Comparison of ENCODE assay signal across 8 cellular contexts in the genomic region with DNA sequence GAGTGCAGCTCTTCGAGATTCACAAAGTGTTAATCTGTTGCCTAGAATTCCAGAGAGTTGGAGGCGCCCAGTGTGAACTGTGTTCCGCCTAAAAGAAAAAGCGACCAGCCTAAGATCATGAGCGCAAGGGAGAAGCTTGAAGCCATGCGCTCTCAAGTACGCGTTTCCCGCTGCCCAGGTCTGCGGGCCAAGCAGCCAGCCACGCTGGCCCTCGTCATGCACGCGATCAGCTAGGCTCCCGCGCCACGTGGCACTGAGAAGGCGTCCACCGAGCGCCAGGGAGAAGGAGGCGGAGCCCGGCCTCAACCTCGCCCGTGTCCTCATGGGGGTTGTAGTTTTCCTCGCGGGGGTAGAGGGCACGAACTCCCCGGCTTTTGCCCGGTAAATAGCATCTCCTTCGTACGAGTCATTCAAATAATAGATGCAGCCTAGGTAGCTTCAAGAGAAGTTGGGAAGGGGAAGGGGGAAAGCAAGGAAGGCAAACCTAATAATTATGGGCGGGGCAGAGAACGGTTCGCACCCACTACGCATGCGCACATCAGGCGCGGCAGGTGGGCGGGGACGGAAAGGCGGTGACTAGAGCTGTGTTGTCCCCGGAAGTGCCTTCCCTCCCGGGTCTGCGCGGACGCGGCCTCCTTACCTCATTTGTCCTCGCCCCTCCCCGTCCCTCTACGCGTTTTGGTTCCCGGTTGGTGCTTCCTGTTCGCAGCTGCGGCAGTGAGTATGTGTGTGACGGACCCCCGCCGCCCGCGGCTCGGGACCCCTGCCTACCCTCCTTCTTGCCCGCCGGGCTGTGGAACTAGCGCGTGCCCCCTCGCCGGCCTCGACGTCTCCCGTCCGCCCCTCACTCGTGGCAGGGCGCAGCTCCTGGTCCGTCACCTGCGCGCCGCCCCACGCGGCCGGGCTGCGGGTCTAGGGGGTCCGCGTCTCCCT. TPM values are rescaled to one million over a fixed set of nuclear protein-coding genes. Genes with fewer than 3 reads are reported as not detected.
DNase-seq lines count a peak whose midpoint lies in the region; ATAC-seq and TF ChIP-seq lines count a peak whose summit lies in the region.

A gene (plus strand): TSS at position 668 of the 933 bp plus-strand sequence.

- H3K4me2 ChIP-seq in DND-41 (ENCODE audit: insufficient read depth, low read length), result peak within 1 kb of the TSS; percentile 70
- peak within 1 kb of the TSS; percentile 89 for H3K4me2 ChIP-seq in GM23248 (ENCODE audit: unreplicated experiment)

- intact Hi-C loops in activated T-helper 1 cell treated with anti-CD3 and anti-CD28 coated beads, Interleukin-12 subunit alpha, Interleukin-12 subunit beta, Interleukin-2, Interleukin-4 antibody, amounts not matched to agents 30 ng/mL and 10 ng/mL and 1 ng/mL, durations not matched to agents 14 hours and 24 hours and 36 hours (cut with micrococcal nuclease), result loop anchor here (1.0 to 5.0 kb wide), 11 partner anchors 41 to 719 kb away; a partner anchor contains a TSS

- 2 to 4% methylated on average over 66 to 82 of the region's 82 CpGs for WGBS in GM23248 (ENCODE audit: low coverage in 1 of 2, low lambda C conversion rate in 2 of 2, missing lambda C conversion rate in 2 of 2), 2 experiments

- H3K36me3 ChIP-seq in DND-41 (ENCODE audit: insufficient read depth, low read length) (no peaks in the 10 kb centered on the region), GM23248 (ENCODE audit: low read depth) (no peaks in the 10 kb centered on the region)

- H3K4me3 ChIP-seq in DND-41 (ENCODE audit: low read depth in 1 of 2, low read length in 2 of 2), result peak within 1 kb of the TSS; percentile 75 to 93
- peak within 1 kb of the TSS; percentile 96 for H3K4me3 ChIP-seq in GM23248

- H4K20me1 ChIP-seq in DND-41 (ENCODE audit: insufficient read depth, low read length) (peaks cover 4% of the 10 kb centered on the region; the same call in 1 of the 2 replicates), GM23248 (ENCODE audit: insufficient read depth) (0 out of 2 replicates have a peak, but pooled peaks cover 6% of the 10 kb centered on the region)

- H2AFZ ChIP-seq in DND-41 (ENCODE audit: low read depth, low read length) (peak within 1 kb of the TSS; percentile 94), GM23248 (peak within 1 kb of the TSS; percentile 89)

- no peaks in the 10 kb centered on the region for H3K9me2 ChIP-seq in GM23248 (ENCODE audit: insufficient read depth)

- H3K27ac ChIP-seq in DND-41 (ENCODE audit: low read length) (peak within 1 kb of the TSS; percentile 94), GM23248 (peak within 1 kb of the TSS; percentile 92)

- peak within 1 kb of the TSS; percentile 97 for H3K4me3 Mint-ChIP-seq in activated T-helper 1 cell treated with anti-CD3 and anti-CD28 coated beads, Interleukin-12 subunit alpha, Interleukin-12 subunit beta, Interleukin-2, Interleukin-4 antibody, amounts not matched to agents 30 ng/mL and 10 ng/mL and 1 ng/mL, durations not matched to agents 14 hours and 24 hours and 36 hours
- H3K4me3 Mint-ChIP-seq in naive B cell, result peak within 1 kb of the TSS; percentile 85 to 99 (median 98)
- H3K4me3 Mint-ChIP-seq in stimulated activated memory B cell treated with anti-CD40 and anti-IgM and Interleukin-4, amounts not matched to agents 10 μg/mL and 1 μg/mL and 100 μg/mL, for 72 hours, result peak within 1 kb of the TSS; percentile 99

- H3K9me3 Mint-ChIP-seq in activated T-helper 1 cell treated with anti-CD3 and anti-CD28 coated beads, Interleukin-12 subunit alpha, Interleukin-12 subunit beta, Interleukin-2, Interleukin-4 antibody, amounts not matched to agents 30 ng/mL and 10 ng/mL and 1 ng/mL, durations not matched to agents 14 hours and 24 hours and 36 hours, result peaks cover 5% of the 10 kb centered on the region
- H3K9me3 Mint-ChIP-seq in naive B cell, result peaks cover 0 to 6% (median 0%) of the 10 kb centered on the region in 7 donors
- no peaks in the 10 kb centered on the region for H3K9me3 Mint-ChIP-seq in stimulated activated memory B cell treated with anti-CD40 and anti-IgM and Interleukin-4, amounts not matched to agents 10 μg/mL and 1 μg/mL and 100 μg/mL, for 72 hours

- peaks cover 32% of the 10 kb centered on the region for H3K4me1 Mint-ChIP-seq in activated T-helper 1 cell treated with anti-CD3 and anti-CD28 coated beads, Interleukin-12 subunit alpha, Interleukin-12 subunit beta, Interleukin-2, Interleukin-4 antibody, amounts not matched to agents 30 ng/mL and 10 ng/mL and 1 ng/mL, durations not matched to agents 14 hours and 24 hours and 36 hours (ENCODE audit: low read depth)
- peaks cover 35 to 50% (median 40%) of the 10 kb centered on the region in 3 donors for H3K4me1 Mint-ChIP-seq in naive B cell
- H3K4me1 Mint-ChIP-seq in stimulated activated memory B cell treated with anti-CD40 and anti-IgM and Interleukin-4, amounts not matched to agents 10 μg/mL and 1 μg/mL and 100 μg/mL, for 72 hours, result peaks cover 32% of the 10 kb centered on the region

- peaks cover 52% of the 10 kb centered on the region for H3K79me2 ChIP-seq in DND-41 (ENCODE audit: insufficient read depth, low read length)
- H3K79me2 ChIP-seq in GM23248 (ENCODE audit: insufficient read depth), result peaks cover 46% of the 10 kb centered on the region

- ATAC-seq in DND-41 (ENCODE audit: insufficient read depth, low read depth), result peak; percentile 95
- ATAC-seq in naive B cell (ENCODE audit: low read depth in 2 of 2), result peak; percentile 92 to 94
- peak; percentile 99 for ATAC-seq in stimulated activated memory B cell treated with anti-CD40 and anti-IgM and Interleukin-4, amounts not matched to agents 10 μg/mL and 1 μg/mL and 100 μg/mL, for 72 hours

- H3K9me3 ChIP-seq in DND-41 (ENCODE audit: insufficient read depth, low read length, severe bottlenecking), result no peaks in the 10 kb centered on the region
- H3K9me3 ChIP-seq in GM23248 (ENCODE audit: low read depth), result no peaks in the 10 kb centered on the region

- H3K36me3 Mint-ChIP-seq in activated T-helper 1 cell treated with anti-CD3 and anti-CD28 coated beads, Interleukin-12 subunit alpha, Interleukin-12 subunit beta, Interleukin-2, Interleukin-4 antibody, amounts not matched to agents 30 ng/mL and 10 ng/mL and 1 ng/mL, durations not matched to agents 14 hours and 24 hours and 36 hours (ENCODE audit: low read depth), result peaks cover 9% of the 10 kb centered on the region
- H3K36me3 Mint-ChIP-seq in naive B cell, result no peaks in the 10 kb centered on the region
- no peaks in the 10 kb centered on the region for H3K36me3 Mint-ChIP-seq in stimulated activated memory B cell treated with anti-CD40 and anti-IgM and Interleukin-4, amounts not matched to agents 10 μg/mL and 1 μg/mL and 100 μg/mL, for 72 hours

- no peaks in the 10 kb centered on the region for H3K27me3 Mint-ChIP-seq in activated T-helper 1 cell treated with anti-CD3 and anti-CD28 coated beads, Interleukin-12 subunit alpha, Interleukin-12 subunit beta, Interleukin-2, Interleukin-4 antibody, amounts not matched to agents 30 ng/mL and 10 ng/mL and 1 ng/mL, durations not matched to agents 14 hours and 24 hours and 36 hours (ENCODE audit: insufficient read depth)
- no peaks in the 10 kb centered on the region for H3K27me3 Mint-ChIP-seq in naive B cell
- no peaks in the 10 kb centered on the region for H3K27me3 Mint-ChIP-seq in stimulated activated memory B cell treated with anti-CD40 and anti-IgM and Interleukin-4, amounts not matched to agents 10 μg/mL and 1 μg/mL and 100 μg/mL, for 72 hours

- DNase-seq in DND-41 (peak; percentile 95), GM23248 (peak; percentile 98), Kasumi-1 (lab: John Stamatoyannopoulos, UW) (peak; percentile 87 to 95), RPMI7951 (ENCODE audit: low read depth) (peak; percentile 91), fibroblast of gingiva (ENCODE audit: low read depth) (peak; percentile 94), naive B cell (peak; percentile 98)
- DNase-seq in activated T-helper 1 cell treated with anti-CD3 and anti-CD28 coated beads, Interleukin-12 subunit alpha, Interleukin-12 subunit beta, Interleukin-2, Interleukin-4 antibody, amounts not matched to agents 30 ng/mL and 10 ng/mL and 1 ng/mL, durations not matched to agents 14 hours and 24 hours and 36 hours (ENCODE audit: low spot score), result peak; percentile 95

- no peaks in the 10 kb centered on the region for H3K27me3 ChIP-seq in DND-41 (ENCODE audit: insufficient read depth, low read length, poor library complexity)
- no peaks in the 10 kb centered on the region for H3K27me3 ChIP-seq in GM23248 (replicated peaks; ENCODE audit: insufficient read depth)

- H3K9ac ChIP-seq in DND-41 (ENCODE audit: low read depth, low read length) (peak within 1 kb of the TSS; percentile 84), GM23248 (peak within 1 kb of the TSS; percentile 97)

- TF ChIP-seq CTCF in DND-41 (IDR thresholded peaks at IDR 0.05; ENCODE audit: borderline replicate concordance, extremely low read depth, low read length, poor library complexity, severe bottlenecking), result no peak

- in situ Hi-C loops in GM23248 (cut with MboI), result no loop called here

- H3K27ac Mint-ChIP-seq in activated T-helper 1 cell treated with anti-CD3 and anti-CD28 coated beads, Interleukin-12 subunit alpha, Interleukin-12 subunit beta, Interleukin-2, Interleukin-4 antibody, amounts not matched to agents 30 ng/mL and 10 ng/mL and 1 ng/mL, durations not matched to agents 14 hours and 24 hours and 36 hours, result peak within 1 kb of the TSS; percentile 99
- H3K27ac Mint-ChIP-seq in naive B cell, result peak within 1 kb of the TSS; percentile 96 to 99 (median 98)
- peak within 1 kb of the TSS; percentile 93 for H3K27ac Mint-ChIP-seq in stimulated activated memory B cell treated with anti-CD40 and anti-IgM and Interleukin-4, amounts not matched to agents 10 μg/mL and 1 μg/mL and 100 μg/mL, for 72 hours

- peaks cover 9% of the 10 kb centered on the region; the same call in 1 of the 2 replicates for H3F3A ChIP-seq in GM23248 (ENCODE audit: insufficient read depth)

- peaks cover 32% of the 10 kb centered on the region for H3K4me1 ChIP-seq in DND-41 (ENCODE audit: insufficient read depth, low read length)
- H3K4me1 ChIP-seq in GM23248 (ENCODE audit: insufficient read depth), result peaks cover 12% of the 10 kb centered on the region

RNA-seq across cellular contexts. Expression of the gene that starts here (rescaled TPM):
- total RNA-seq in GM23248 (2014; rRNA removed; shearing (Covaris generic)), result 15.3 and 16.3 TPM in 2 replicates
- polyA plus RNA-seq in GM23248 (2016; fragmentation: Nextera tagmentation; extraction: Ambion mirVana), result 18.9 and 19.4 TPM in 2 replicates
- 10.8 and 14.7 TPM in 2 replicates for total RNA-seq in RPMI7951 (2014; rRNA removed; shearing (Covaris generic))
- total RNA-seq in activated T-helper 1 cell treated with anti-CD3 and anti-CD28 coated beads, Interleukin-12 subunit alpha, Interleukin-12 subunit beta, Interleukin-2, Interleukin-4 antibody, amounts not matched to agents 30 ng/mL and 10 ng/mL and 1 ng/mL, durations not matched to agents 14 hours and 24 hours and 36 hours, result 22.1 and 26.0 TPM in 2 replicates
- polyA plus RNA-seq in naive B cell (ENCODE audit: low read depth in 6 of 6), result 100 to 1,000 TPM; 156 to 214 (median 187) TPM

Comparison
In these comparisons a context has a peak if more than half of its experiments do, and no peak if none do; other contexts are left out.
1. Peak in every context shown above with its lines: DNase-seq, ATAC-seq, H3K4me3 ChIP-seq and H3K27ac ChIP-seq.